1 cellular context compared by ENCODE assay signal in the genomic region with DNA sequence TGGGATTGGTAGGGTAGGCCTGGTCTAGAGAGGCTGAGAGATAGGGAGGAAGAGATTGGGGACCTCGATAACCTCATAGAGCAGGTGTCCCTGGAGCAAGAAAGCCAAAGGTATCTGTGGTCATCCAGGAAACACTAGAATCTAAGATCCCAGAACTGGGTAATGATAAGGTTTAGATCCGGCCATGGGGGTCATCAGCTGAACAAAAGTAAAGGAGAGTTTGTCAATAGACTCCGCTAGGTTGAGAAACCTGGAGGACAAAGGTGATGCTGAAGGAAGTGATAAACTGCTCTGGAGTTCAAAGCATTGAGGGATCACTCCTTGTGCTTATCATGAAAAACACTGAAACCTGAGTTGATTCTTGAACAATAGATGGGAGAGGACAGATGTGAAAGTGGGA.
TF ChIP-seq lines count a peak whose summit lies in the region.

No MANE protein-coding gene starts in this region.

TF ChIP-seq in H1, 55 proteins besides CTCF, POLR2A, EP300 and RAD21:
- no peak for TF ChIP-seq RXRA (IDR thresholded peaks at IDR 0.05; ENCODE audit: insufficient read depth, low read depth, low read length)
- TF ChIP-seq FOSL1 (IDR thresholded peaks at IDR 0.05; ENCODE audit: insufficient read depth, low read depth, low read length): no peak
- TF ChIP-seq KDM5A (IDR thresholded peaks at IDR 0.05; ENCODE audit: low read length): no peak
- no peak for TF ChIP-seq EGR1 (IDR thresholded peaks at IDR 0.05; ENCODE audit: borderline replicate concordance, low read depth, low read length)
- no peak for TF ChIP-seq BACH1 (IDR thresholded peaks at IDR 0.05; ENCODE audit: low read length)
- TF ChIP-seq CHD2 (IDR thresholded peaks at IDR 0.05; ENCODE audit: low read length): no peak
- no peak for TF ChIP-seq RFX5 (IDR thresholded peaks at IDR 0.05; ENCODE audit: borderline replicate concordance, low read depth, low read length)
- TF ChIP-seq RNF2 (IDR thresholded peaks at IDR 0.05; ENCODE audit: borderline replicate concordance, low read depth, low read length, missing control alignments, poor library complexity, severe bottlenecking): no peak
